8 cellular contexts compared by ENCODE assay signal in genomic region chr15:90901799-90902655, GRCh38. TPM values are rescaled to one million over a fixed set of nuclear protein-coding genes. Genes with fewer than 3 reads are reported as not detected.
DNase-seq lines count a peak whose midpoint lies in the region; ATAC-seq and TF ChIP-seq lines count a peak whose summit lies in the region.

No MANE protein-coding gene starts in this region.

- H3K27me3 ChIP-seq in lung (ENCODE audit: control insufficient read depth, insufficient read depth): no peaks in the 10 kb centered on the region

- peaks cover 25% of the 10 kb centered on the region for H3K4me1 Mint-ChIP-seq in activated CD4-positive, alpha-beta memory T cell treated with anti-CD3 and anti-CD28 coated beads for 36 hours (ENCODE audit: low read depth)

- peaks cover 22% of the 10 kb centered on the region for H3K36me3 Mint-ChIP-seq in activated CD4-positive, alpha-beta memory T cell treated with anti-CD3 and anti-CD28 coated beads for 36 hours

- TF ChIP-seq POLR2A in GM19099 (IDR thresholded peaks at IDR 0.05; ENCODE audit: extremely low read depth, insufficient read length, low read depth): peak; percentile 79

- H3K27ac Mint-ChIP-seq in activated CD4-positive, alpha-beta memory T cell treated with anti-CD3 and anti-CD28 coated beads for 36 hours: peak overlapping the region; percentile 88

- peak overlapping the region; percentile 80 for H3K4me3 ChIP-seq in lung

- TF ChIP-seq CTCF in C4-2B (conservative IDR thresholded peaks at IDR 0.05) (peak; percentile 84), lung (IDR thresholded peaks at IDR 0.05; ENCODE audit: control extremely low read depth, extremely low read depth) (peak; percentile 59)

- DNase-seq in NCI-H524 (lab: John Stamatoyannopoulos, UW) (peak; percentile 67 to 73), ecto neural progenitor cell (ENCODE audit: low spot score) (peak; percentile 84), lung (ENCODE audit: low spot score) (peak; percentile 77)
- DNase-seq in activated CD4-positive, alpha-beta memory T cell treated with anti-CD3 and anti-CD28 coated beads for 36 hours: peak; percentile 82
- DNase-seq in stimulated activated CD4-positive, alpha-beta T cell treated with anti-CD3 and anti-CD28 coated beads, TNF-alpha, amount 100 ng/mL, for 4 hours (ENCODE audit: low read depth in 3 of 3): peak; percentile 46 to 55 (median 50)

- intact Hi-C loops in activated CD4-positive, alpha-beta memory T cell treated with anti-CD3 and anti-CD28 coated beads for 36 hours (cut with micrococcal nuclease): loop anchor here (1.0 to 2.0 kb wide), 3 partner anchors 21 to 53 kb away; partner anchors contain the start of gene RCCD1

- WGBS in lung, 2 donors: 6% methylated on average over 44 to 45 of the region's 45 CpGs

- H3K27ac ChIP-seq in C4-2B: peak overlapping the region; percentile 86
- H3K27ac ChIP-seq in lung (ENCODE audit: low read depth in 1 of 2, low read length in 1 of 2): peak overlapping the region; percentile 92 to 94

- peak overlapping the region; percentile 83 for H3K4me3 Mint-ChIP-seq in activated CD4-positive, alpha-beta memory T cell treated with anti-CD3 and anti-CD28 coated beads for 36 hours

- ATAC-seq in HG03354 (IDR thresholded peaks at IDR 0.05; ENCODE audit: poor library complexity, severe bottlenecking, unreplicated experiment) (peak; percentile 77), lung (ENCODE audit: insufficient read depth, low FRiP score) (peak; percentile 88)

- CTCF ChIA-PET in activated CD4-positive, alpha-beta memory T cell treated with anti-CD3 and anti-CD28 coated beads for 36 hours (lab: Charles Lee): interaction anchor here (0.6 to 8.0 kb wide), 21 partner anchors 9 to 754 kb away, joined by 3 to 231 read pairs (median 3); partner anchors contain the start of genes FES, HDDC3 and UNC45A

- H3K9me3 Mint-ChIP-seq in activated CD4-positive, alpha-beta memory T cell treated with anti-CD3 and anti-CD28 coated beads for 36 hours: no peaks in the 10 kb centered on the region

- H3K36me3 ChIP-seq in lung (ENCODE audit: control insufficient read depth in 2 of 2, insufficient read depth in 2 of 2, low read length in 2 of 2): peaks cover 4 to 23% of the 10 kb centered on the region in 2 donors

- POLR2A ChIA-PET in activated CD4-positive, alpha-beta memory T cell treated with anti-CD3 and anti-CD28 coated beads for 36 hours (lab: Charles Lee): interaction anchor here (0.6 to 5.5 kb wide), 12 partner anchors 17 to 668 kb away, joined by 3 to 82 read pairs (median 4); partner anchors contain the start of genes BLM, CIB1, GDPGP1 and HDDC3

- no peaks in the 10 kb centered on the region for H3K9me3 ChIP-seq in lung (ENCODE audit: control insufficient read depth in 2 of 2, insufficient read depth in 1 of 2, low read length in 1 of 2)

- H3K4me1 ChIP-seq in lung (ENCODE audit: control insufficient read depth in 2 of 2, insufficient read depth in 2 of 2, low read length in 2 of 2): peaks cover 0 to 4% of the 10 kb centered on the region in 2 donors

- no peaks in the 10 kb centered on the region for H3K27me3 Mint-ChIP-seq in activated CD4-positive, alpha-beta memory T cell treated with anti-CD3 and anti-CD28 coated beads for 36 hours

RNA-seq across cellular contexts. Expression of gene MAN2A2, which starts 1.1 kb away (rescaled TPM):
- total RNA-seq in activated CD4-positive, alpha-beta memory T cell treated with anti-CD3 and anti-CD28 coated beads for 36 hours: 10 to 100 TPM; 98.1 to 99.2 TPM
- 10 to 100 TPM; 34.1 to 80.6 TPM for total RNA-seq in lung
- polyA plus RNA-seq in lung: 10 to 100 TPM; 39.7 to 82.9 TPM

RNA-seq across cellular contexts. Expression of gene FES, which starts 17.7 kb away (rescaled TPM):
- 10 to 100 TPM; 18.0 to 21.1 TPM for total RNA-seq in activated CD4-positive, alpha-beta memory T cell treated with anti-CD3 and anti-CD28 coated beads for 36 hours
- total RNA-seq in lung: 10 to 100 TPM; 48.1 to 62.9 TPM
- 100 to 1,000 TPM in 1 of 2 donors, 10 to 100 TPM in 1; 25.7 to 104 TPM for polyA plus RNA-seq in lung

RNA-seq across cellular contexts. Expression of gene HDDC3, which starts 30.3 kb away (rescaled TPM):
- total RNA-seq in activated CD4-positive, alpha-beta memory T cell treated with anti-CD3 and anti-CD28 coated beads for 36 hours: 10 to 100 TPM; 45.0 to 45.8 TPM
- total RNA-seq in lung: 10 to 100 TPM; 12.7 to 16.9 TPM
- polyA plus RNA-seq in lung: 10 to 100 TPM; 16.0 to 19.6 TPM

RNA-seq across cellular contexts. Expression of gene UNC45A, which starts 33.1 kb away (rescaled TPM):
- total RNA-seq in activated CD4-positive, alpha-beta memory T cell treated with anti-CD3 and anti-CD28 coated beads for 36 hours: 10 to 100 TPM; 71.1 to 74.3 TPM
- total RNA-seq in lung: 10 to 100 TPM; 58.7 to 59.6 TPM
- polyA plus RNA-seq in lung: 10 to 100 TPM; 34.4 to 47.9 TPM

RNA-seq across cellular contexts. Expression of gene FURIN, which starts 33.6 kb away (rescaled TPM):
- 100 to 1,000 TPM; 576 to 590 TPM for total RNA-seq in activated CD4-positive, alpha-beta memory T cell treated with anti-CD3 and anti-CD28 coated beads for 36 hours
- total RNA-seq in lung: 100 to 1,000 TPM in 1 of 2 donors, 10 to 100 TPM in 1; 57.1 to 113 TPM
- 100 to 1,000 TPM in 1 of 2 donors, 10 to 100 TPM in 1; 71.2 to 159 TPM for polyA plus RNA-seq in lung

Comparison
In these comparisons a context has a peak if more than half of its experiments do, and no peak if none do; other contexts are left out.
1. Peak in every context shown above with its lines: DNase-seq, ATAC-seq, H3K4me3 ChIP-seq and H3K27ac ChIP-seq.